Comparison of ENCODE assay signal across 8 cellular contexts in genomic region chr1:151347523-151348246, GRCh38. TPM values are rescaled to one million over a fixed set of nuclear protein-coding genes. Genes with fewer than 3 reads are reported as not detected.
DNase-seq lines count a peak whose midpoint lies in the region; TF ChIP-seq lines count a peak whose summit lies in the region.

No MANE protein-coding gene starts in this region.

- POLR2A ChIA-PET in activated CD4-positive, alpha-beta memory T cell treated with anti-CD3 and anti-CD28 coated beads for 36 hours (lab: Charles Lee), result interaction anchor here (0.6 to 1.1 kb wide), 3 partner anchors 20 to 66 kb away, joined by 3 read pairs; partner anchors contain the start of gene PI4KB

- peaks cover 11 to 25% (median 24%) of the 10 kb centered on the region in 3 donors for H3K36me3 ChIP-seq in tibial artery

- H3K9me3 ChIP-seq in tibial artery, result no peaks in the 10 kb centered on the region

- H3K27me3 ChIP-seq in tibial artery, result no peaks in the 10 kb centered on the region

- H3K27me3 Mint-ChIP-seq in activated naive CD4-positive, alpha-beta T cell treated with anti-CD3 and anti-CD28 coated beads for 36 hours (ENCODE audit: low read depth), result no peaks in the 10 kb centered on the region
- no peaks in the 10 kb centered on the region for H3K27me3 Mint-ChIP-seq in activated CD4-positive, alpha-beta memory T cell treated with anti-CD3 and anti-CD28 coated beads for 36 hours

- peak overlapping the region; percentile 96 for H3K27ac Mint-ChIP-seq in activated naive CD4-positive, alpha-beta T cell treated with anti-CD3 and anti-CD28 coated beads for 36 hours
- H3K27ac Mint-ChIP-seq in activated CD4-positive, alpha-beta memory T cell treated with anti-CD3 and anti-CD28 coated beads for 36 hours, result peak overlapping the region; percentile 92

- no peak for TF ChIP-seq CTCF in tibial artery (IDR thresholded peaks at IDR 0.05)

- intact Hi-C loops in activated naive CD4-positive, alpha-beta T cell treated with anti-CD3 and anti-CD28 coated beads for 36 hours (cut with micrococcal nuclease), result loop anchor here (1.0 kb wide), 8 partner anchors 20 to 264 kb away; partner anchors contain the start of genes PI4KB, PIP5K1A, PSMB4 and PSMD4
- intact Hi-C loops in activated CD4-positive, alpha-beta memory T cell treated with anti-CD3 and anti-CD28 coated beads for 36 hours (cut with micrococcal nuclease), result loop anchor here (1.0 to 10.0 kb wide), 8 partner anchors 20 to 485 kb away; partner anchors contain the start of genes MRPL9, PI4KB, PIP5K1A and POGZ
- intact Hi-C loops in tibial artery (cut with DNase I; ENCODE audit: low total_unique reads) (loop anchor here (10.0 kb wide), 2 partner anchors 47 to 153 kb away; partner anchors contain the start of genes PIP5K1A, PSMB4 and VPS72), posterior cingulate gyrus (cut with DNase I) (loop anchor here (5.0 kb wide), 1 partner anchor 50 kb away; the partner anchor contains the start of gene PSMB4)

- peaks cover 3 to 18% (median 10%) of the 10 kb centered on the region in 4 donors for H3K4me1 ChIP-seq in tibial artery

- peaks cover 14% of the 10 kb centered on the region for H3K36me3 Mint-ChIP-seq in activated naive CD4-positive, alpha-beta T cell treated with anti-CD3 and anti-CD28 coated beads for 36 hours (ENCODE audit: low read depth)
- peaks cover 11% of the 10 kb centered on the region for H3K36me3 Mint-ChIP-seq in activated CD4-positive, alpha-beta memory T cell treated with anti-CD3 and anti-CD28 coated beads for 36 hours

- H3K4me3 ChIP-seq in tibial artery, result peak overlapping the region; percentile 68 to 77

- DNase-seq in activated naive CD4-positive, alpha-beta T cell treated with anti-CD3 and anti-CD28 coated beads for 36 hours, result no peak
- DNase-seq in activated naive CD4-positive, alpha-beta T cell treated with Interleukin-2 at 50 U/mL for 16 hours, result no peak
- DNase-seq in activated CD4-positive, alpha-beta memory T cell treated with anti-CD3 and anti-CD28 coated beads for 36 hours, result no peak
- peak; percentile 5 for DNase-seq in inferior parietal cortex (ENCODE audit: extremely low spot score)
- DNase-seq in tibial artery, result no peak
- no peak for DNase-seq in NCI-H446 treated with DMSO at 0.1 percent for 48 hours (lab: John Stamatoyannopoulos, UW)
- no peak for DNase-seq in posterior cingulate gyrus
- DNase-seq in DMS53 treated with DMSO at 0.1 percent for 48 hours (lab: John Stamatoyannopoulos, UW; ENCODE audit: unreplicated experiment), result no peak

- H3K27ac ChIP-seq in tibial artery, result peak overlapping the region; percentile 83 to 89

- peak overlapping the region; percentile 93 for H3K4me3 Mint-ChIP-seq in activated naive CD4-positive, alpha-beta T cell treated with anti-CD3 and anti-CD28 coated beads for 36 hours
- H3K4me3 Mint-ChIP-seq in activated CD4-positive, alpha-beta memory T cell treated with anti-CD3 and anti-CD28 coated beads for 36 hours, result peak overlapping the region; percentile 89

- H3K4me1 Mint-ChIP-seq in activated naive CD4-positive, alpha-beta T cell treated with anti-CD3 and anti-CD28 coated beads for 36 hours (ENCODE audit: low read depth), result peaks cover 33% of the 10 kb centered on the region
- H3K4me1 Mint-ChIP-seq in activated CD4-positive, alpha-beta memory T cell treated with anti-CD3 and anti-CD28 coated beads for 36 hours (ENCODE audit: low read depth), result peaks cover 32% of the 10 kb centered on the region

- CTCF ChIA-PET in activated naive CD4-positive, alpha-beta T cell treated with anti-CD3 and anti-CD28 coated beads for 36 hours (lab: Charles Lee), result interaction anchor here (0.6 to 1.2 kb wide), 3 partner anchors 36 to 47 kb away, joined by 3 read pairs; no protein-coding TSS in a partner anchor
- CTCF ChIA-PET in activated CD4-positive, alpha-beta memory T cell treated with anti-CD3 and anti-CD28 coated beads for 36 hours (lab: Charles Lee), result interaction anchor here (0.6 to 1.0 kb wide), 3 partner anchors 20 to 192 kb away, joined by 3 read pairs; partner anchors contain the start of gene PI4KB

- H3K9me3 Mint-ChIP-seq in activated naive CD4-positive, alpha-beta T cell treated with anti-CD3 and anti-CD28 coated beads for 36 hours, result no peaks in the 10 kb centered on the region
- H3K9me3 Mint-ChIP-seq in activated CD4-positive, alpha-beta memory T cell treated with anti-CD3 and anti-CD28 coated beads for 36 hours, result no peaks in the 10 kb centered on the region

RNA-seq across cellular contexts. Expression of gene RFX5, which starts 0.6 kb away (rescaled TPM):
- 10 to 100 TPM; 62.3 to 63.4 TPM for total RNA-seq in activated naive CD4-positive, alpha-beta T cell treated with anti-CD3 and anti-CD28 coated beads for 36 hours
- 10 to 100 TPM; 64.7 to 68.7 TPM for total RNA-seq in activated CD4-positive, alpha-beta memory T cell treated with anti-CD3 and anti-CD28 coated beads for 36 hours

RNA-seq across cellular contexts. Expression of gene PI4KB, which starts 20.5 kb away (rescaled TPM):
- 10 to 100 TPM; 64.1 to 69.2 TPM for total RNA-seq in activated naive CD4-positive, alpha-beta T cell treated with anti-CD3 and anti-CD28 coated beads for 36 hours
- 10 to 100 TPM; 54.7 to 62.9 TPM for total RNA-seq in activated CD4-positive, alpha-beta memory T cell treated with anti-CD3 and anti-CD28 coated beads for 36 hours

RNA-seq across cellular contexts. Expression of gene SELENBP1, which starts 24.8 kb away (rescaled TPM):
- total RNA-seq in activated naive CD4-positive, alpha-beta T cell treated with anti-CD3 and anti-CD28 coated beads for 36 hours, result not detected
- not detected for total RNA-seq in activated CD4-positive, alpha-beta memory T cell treated with anti-CD3 and anti-CD28 coated beads for 36 hours

RNA-seq across cellular contexts. Expression of gene PSMB4, which starts 51.7 kb away (rescaled TPM):
- 100 to 1,000 TPM; 394 to 398 TPM for total RNA-seq in activated naive CD4-positive, alpha-beta T cell treated with anti-CD3 and anti-CD28 coated beads for 36 hours
- 100 to 1,000 TPM; 352 to 355 TPM for total RNA-seq in activated CD4-positive, alpha-beta memory T cell treated with anti-CD3 and anti-CD28 coated beads for 36 hours
